24 cellular contexts compared by ENCODE assay signal in the genomic region with DNA sequence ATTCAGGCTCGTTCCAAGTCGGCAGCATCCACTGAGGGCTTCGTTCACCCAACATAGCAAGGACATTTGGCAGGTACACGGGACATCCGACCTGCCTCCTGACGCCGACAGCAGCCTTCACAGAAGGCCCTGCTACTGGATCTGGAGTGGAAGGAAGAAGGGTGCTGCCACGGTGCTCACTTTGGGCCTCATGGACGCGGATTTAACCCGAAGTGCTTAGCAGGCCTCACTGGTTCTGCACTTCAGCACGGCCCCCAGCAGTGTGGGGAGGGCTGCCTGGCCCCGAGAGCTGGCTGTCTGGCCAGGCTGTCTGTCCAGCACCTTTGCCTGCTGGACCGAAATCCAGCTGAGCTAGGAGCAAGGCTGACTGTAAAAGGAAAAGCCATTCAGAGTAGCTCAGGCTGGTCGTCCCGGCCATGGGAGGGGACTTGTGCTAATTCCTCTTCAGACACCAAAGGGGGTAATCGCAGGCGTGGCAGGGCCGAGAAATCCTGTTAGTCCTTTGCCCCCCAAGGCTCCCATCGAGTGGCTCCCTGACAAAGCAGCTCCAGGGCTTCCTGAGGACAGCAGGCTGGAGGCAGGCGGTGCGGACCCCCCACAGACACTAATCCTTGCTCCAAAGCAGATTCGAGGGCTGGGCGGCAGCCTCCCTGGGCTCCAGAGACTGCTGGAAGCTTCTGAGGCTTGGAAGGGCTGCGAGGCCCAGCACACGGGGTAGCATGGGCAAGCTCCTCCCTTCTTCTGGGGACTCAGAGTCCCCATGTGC. TPM values are rescaled to one million over a fixed set of nuclear protein-coding genes. Genes with fewer than 3 reads are reported as not detected.
DNase-seq lines count a peak whose midpoint lies in the region; ATAC-seq, FAIRE-seq and TF ChIP-seq lines count a peak whose summit lies in the region.
"Had no signal": no experiment of that assay in that cellular context is flagged by ENCODE, and none has a peak within 500 bp of the region (broad histone marks: within the 10 kb centered on the region; RNA-seq: fewer than 3 reads in every experiment).

No MANE protein-coding gene starts in this region.

- WGBS in prostate gland, result 94% methylated on average over 26 of the region's 26 CpGs

- peaks cover 11% of the 10 kb centered on the region for H3K9me3 Mint-ChIP-seq in WTC11
- H3K9me3 Mint-ChIP-seq: activated T-helper 17 cell treated with anti-CD3 and anti-CD28 coated beads, Interleukin-2, amount 50 U/mL, for 72 hours; CD4-positive, alpha-beta T cell had no signal

- peaks cover 3% of the 10 kb centered on the region; the same call in 1 of the 2 replicates for H3K36me3 Mint-ChIP-seq in WTC11

- H3K4me3 ChIP-seq in kidney (ENCODE audit: low read length in 2 of 2) (no peak overlapping the region), prostate gland (no peak overlapping the region)
- H3K4me3 ChIP-seq: ascending aorta, dorsolateral prefrontal cortex, heart right ventricle had no signal

- H3K27ac Mint-ChIP-seq in WTC11, result no peak overlapping the region
- H3K27ac Mint-ChIP-seq: activated naive CD4-positive, alpha-beta T cell treated with anti-CD3 and anti-CD28 coated beads, Interleukin-2, amount 50 U/mL, for 72 hours; activated T-helper 17 cell treated with anti-CD3 and anti-CD28 coated beads, Interleukin-2, amount 50 U/mL, for 72 hours; CD4-positive, alpha-beta T cell had no signal

- DNase-seq in ELF-1 (ENCODE audit: low read depth, low spot score) (peak; percentile 63), WTC11 (ENCODE audit: low spot score) (no peak), kidney (peak; percentile 68), posterior vena cava (ENCODE audit: low spot score) (peak; percentile 67), NCI-H748 treated with DMSO at 0.1 percent for 48 hours (lab: John Stamatoyannopoulos, UW) (no peak), HPDE6-E6E7 (ENCODE audit: extremely low spot score) (no peak), prostate gland (ENCODE audit: low spot score) (no peak)
- DNase-seq: activated CD4-positive, alpha-beta T cell treated with anti-CD3 and anti-CD28 coated beads, Interleukin-2, amount 50 U/mL, for 4 hours; activated CD8-positive, alpha-beta memory T cell treated with anti-CD3 and anti-CD28 coated beads, Interleukin-2, amount 50 U/mL, for 4 hours; CD4-positive, alpha-beta T cell; DMS 273 treated with DMSO at 0.1 percent for 48 hours; dorsolateral prefrontal cortex; KBM-7; NCI-H1694; nucleus accumbens; substantia nigra had no signal

- TF ChIP-seq POLR2A in prostate gland (IDR thresholded peaks at IDR 0.05), result no peak

- H3K27me3 Mint-ChIP-seq in WTC11 (ENCODE audit: low read depth), result no peaks in the 10 kb centered on the region
- H3K27me3 Mint-ChIP-seq: CD4-positive, alpha-beta T cell had no signal

- no peak overlapping the region for H3K27ac ChIP-seq in kidney (ENCODE audit: low read depth in 2 of 2, low read length in 2 of 2)
- H3K27ac ChIP-seq in prostate gland, result no peak overlapping the region
- H3K27ac ChIP-seq: ascending aorta, dorsolateral prefrontal cortex, heart right ventricle, VCaP had no signal

- H3K9ac ChIP-seq in kidney (ENCODE audit: low read length in 2 of 2), result no peak overlapping the region

- FAIRE-seq in kidney (lab: Jason Lieb, UNC), result no peak

- POLR2A ChIA-PET in WTC11 (lab: Charles Lee), result no interaction called here

- no peak for ATAC-seq in WTC11
- ATAC-seq in GM19023 (IDR thresholded peaks at IDR 0.05; ENCODE audit: unreplicated experiment), result no peak
- ATAC-seq: activated naive CD4-positive, alpha-beta T cell treated with anti-CD3 and anti-CD28 coated beads, Interleukin-2, amount 50 U/mL, for 72 hours; activated T-helper 17 cell treated with anti-CD3 and anti-CD28 coated beads, Interleukin-2, amount 50 U/mL, for 72 hours; SK-N-SH treated with all-trans-retinoic acid at 6 μM for 48 hours had no signal

- no peak for TF ChIP-seq CTCF in WTC11 (IDR thresholded peaks at IDR 0.05)
- TF ChIP-seq CTCF in kidney (IDR thresholded peaks at IDR 0.05; ENCODE audit: borderline replicate concordance, extremely low read depth, insufficient read depth), result no peak
- no peak for TF ChIP-seq CTCF in prostate gland (IDR thresholded peaks at IDR 0.05)

- peaks cover 0 to under 1% of the 10 kb centered on the region in 2 donors for H3K4me1 ChIP-seq in kidney (ENCODE audit: control insufficient read depth in 1 of 2, insufficient read depth in 1 of 2, low read depth in 1 of 2, low read length in 2 of 2)
- no peaks in the 10 kb centered on the region for H3K4me1 ChIP-seq in prostate gland (replicated peaks)

- H3K4me1 Mint-ChIP-seq in WTC11, result peaks cover under 1% of the 10 kb centered on the region
- H3K4me1 Mint-ChIP-seq: activated T-helper 17 cell treated with anti-CD3 and anti-CD28 coated beads, Interleukin-2, amount 50 U/mL, for 72 hours had no signal

- CTCF ChIA-PET in WTC11 (lab: Charles Lee), result interaction anchor here (0.8 kb wide), 1 partner anchor 533 kb away, joined by 3 read pairs; no protein-coding TSS in a partner anchor

- H3K36me3 ChIP-seq in kidney (ENCODE audit: control insufficient read depth in 1 of 2, insufficient read depth in 2 of 2, low read length in 2 of 2) (no peaks in the 10 kb centered on the region), prostate gland (no peaks in the 10 kb centered on the region)
- H3K36me3 ChIP-seq: ascending aorta, heart right ventricle had no signal

- no peak overlapping the region for H3K4me3 Mint-ChIP-seq in WTC11
- H3K4me3 Mint-ChIP-seq: activated T-helper 17 cell treated with anti-CD3 and anti-CD28 coated beads, Interleukin-2, amount 50 U/mL, for 72 hours; CD4-positive, alpha-beta T cell; central memory CD8-positive, alpha-beta T cell had no signal

- no peaks in the 10 kb centered on the region for H3K9me3 ChIP-seq in kidney (ENCODE audit: control insufficient read depth in 1 of 2, low read length in 2 of 2)
- no peaks in the 10 kb centered on the region for H3K9me3 ChIP-seq in prostate gland

- no peaks in the 10 kb centered on the region for H3K27me3 ChIP-seq in prostate gland (replicated peaks; ENCODE audit: insufficient read depth)
- H3K27me3 ChIP-seq: ascending aorta, dorsolateral prefrontal cortex, heart right ventricle had no signal

- intact Hi-C loops in kidney (cut with DNase I), result no loop called here
- intact Hi-C loops in posterior vena cava (cut with DNase I), result no loop called here
- intact Hi-C loops in prostate gland (cut with DNase I), result no loop called here

TF ChIP-seq in WTC11, 78 proteins besides CTCF, POLR2A, EP300 and RAD21:
- TF ChIP-seq, protein P1, sequence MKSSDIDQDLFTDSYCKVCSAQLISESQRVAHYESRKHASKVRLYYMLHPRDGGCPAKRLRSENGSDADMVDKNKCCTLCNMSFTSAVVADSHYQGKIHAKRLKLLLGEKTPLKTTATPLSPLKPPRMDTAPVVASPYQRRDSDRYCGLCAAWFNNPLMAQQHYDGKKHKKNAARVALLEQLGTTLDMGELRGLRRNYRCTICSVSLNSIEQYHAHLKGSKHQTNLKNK (CRISPR knock-in tag; IDR thresholded peaks at IDR 0.05), result no peak
- TF ChIP-seq ZNF423 (CRISPR knock-in tag; IDR thresholded peaks at IDR 0.05), result peak; percentile 55

RNA-seq across cellular contexts. Expression of a gene that starts 11.1 kb away (rescaled TPM):
- total RNA-seq in WTC11 (2021), result 24.9 to 27.5 TPM (median 25.0 TPM) in 3 replicates
- 49.5 TPM for total RNA-seq in kidney
- 24.0 TPM for polyA plus RNA-seq in kidney (ENCODE audit: insufficient read depth, low read depth, low replicate concordance)
- 10 to 100 TPM; 41.5 to 44.7 TPM for total RNA-seq in posterior vena cava
- 10 to 100 TPM; 69.5 to 84.1 TPM for total RNA-seq in prostate gland

Comparison
In these comparisons a context has a peak if more than half of its experiments do, and no peak if none do; other contexts are left out.
1. DNase-seq: peak in ELF-1 (single experiment), kidney (single experiment) and posterior vena cava (single experiment); none in WTC11 (single experiment), NCI-H748 treated with DMSO at 0.1 percent for 48 hours (single experiment), HPDE6-E6E7 (single experiment) and prostate gland (single experiment).